In the genomic region with DNA sequence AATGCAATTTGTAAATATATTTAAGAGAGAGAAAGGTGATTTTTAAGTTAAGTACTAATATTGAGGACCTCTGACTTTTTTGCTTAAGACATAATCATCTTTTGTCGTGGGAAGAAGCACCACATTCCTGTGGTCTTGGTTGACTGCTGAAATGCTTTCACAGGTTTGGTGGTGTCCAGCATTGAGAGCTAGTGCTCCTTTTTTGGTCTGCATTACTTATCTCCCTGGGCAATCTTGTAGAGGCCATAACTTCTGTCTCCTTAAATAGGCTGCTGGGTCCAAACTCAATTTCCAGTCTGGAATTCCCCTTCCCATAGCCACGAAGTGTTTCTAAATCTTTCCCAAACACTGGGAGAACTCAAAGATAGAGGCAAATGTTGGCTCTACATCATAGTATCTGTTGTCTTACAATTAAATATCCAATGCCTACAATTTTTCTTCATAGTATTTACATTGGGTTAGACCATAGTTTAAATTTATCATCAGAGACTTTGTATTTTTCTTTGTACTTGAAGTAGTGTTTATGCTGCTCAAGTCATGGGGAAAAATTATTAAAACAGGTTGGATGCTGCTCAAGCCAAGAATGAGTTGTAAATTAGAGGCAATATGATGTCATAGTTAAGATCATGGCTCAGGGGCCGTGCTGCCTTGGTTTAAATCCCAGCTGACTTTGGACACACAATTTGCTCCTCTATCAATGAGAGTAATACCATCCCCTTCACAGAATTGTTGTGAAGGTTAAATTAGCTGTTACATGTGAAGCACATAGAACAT, we compare ENCODE assay signal across 15 cellular contexts.
DNase-seq lines count a peak whose midpoint lies in the region; ATAC-seq and TF ChIP-seq lines count a peak whose summit lies in the region.
"Had no signal": no experiment of that assay in that cellular context is flagged by ENCODE, and none has a peak within 500 bp of the region (broad histone marks: within the 10 kb centered on the region; RNA-seq: fewer than 3 reads in every experiment).

No MANE protein-coding gene starts in this region.

- peak; percentile 50 for ATAC-seq in sciatic nerve
- no peak for ATAC-seq in HG03280 (IDR thresholded peaks at IDR 0.05; ENCODE audit: unreplicated experiment)
- no peak for ATAC-seq in CD8-positive, alpha-beta T cell
- ATAC-seq: psoas muscle; stimulated activated naive CD8-positive, alpha-beta T cell treated with anti-CD3 and anti-CD28 coated beads, Interleukin-15, amount 100 ng/mL, for 72 hours had no signal

- CTCF ChIA-PET in CD8-positive, alpha-beta T cell (lab: Charles Lee), result no interaction called here

- no peak overlapping the region for H3K4me3 Mint-ChIP-seq in CD8-positive, alpha-beta T cell
- H3K4me3 Mint-ChIP-seq: activated naive CD4-positive, alpha-beta T cell treated with anti-CD3 and anti-CD28 coated beads, Interleukin-2, amount 50 U/mL, for 24 hours; CD4-positive, alpha-beta T cell; stimulated activated naive CD8-positive, alpha-beta T cell treated with anti-CD3 and anti-CD28 coated beads, Interleukin-15, amount 100 ng/mL, for 72 hours had no signal

- H3K4me3 ChIP-seq in fibroblast of pulmonary artery (replicated peaks; ENCODE audit: low read depth, low read length), result no peak overlapping the region
- no peak overlapping the region for H3K4me3 ChIP-seq in CD8-positive, alpha-beta T cell (ENCODE audit: low read depth, low read length)
- H3K4me3 ChIP-seq: psoas muscle had no signal

- POLR2A ChIA-PET in CD8-positive, alpha-beta T cell (lab: Charles Lee), result no interaction called here

- no peaks in the 10 kb centered on the region for H3K4me1 ChIP-seq in CD8-positive, alpha-beta T cell (ENCODE audit: insufficient read depth, low read length)
- H3K4me1 ChIP-seq: psoas muscle had no signal

- H3K27ac Mint-ChIP-seq in CD8-positive, alpha-beta T cell, result no peak overlapping the region
- H3K27ac Mint-ChIP-seq: activated naive CD4-positive, alpha-beta T cell treated with anti-CD3 and anti-CD28 coated beads, Interleukin-2, amount 50 U/mL, for 24 hours; CD4-positive, alpha-beta T cell; stimulated activated naive CD8-positive, alpha-beta T cell treated with anti-CD3 and anti-CD28 coated beads, Interleukin-15, amount 100 ng/mL, for 72 hours had no signal

- no peak overlapping the region for H3K27ac ChIP-seq in CD8-positive, alpha-beta T cell (ENCODE audit: low read depth, low read length)
- H3K27ac ChIP-seq: psoas muscle, RWPE1 had no signal

- H3K9me3 ChIP-seq in CD8-positive, alpha-beta T cell (ENCODE audit: low read length), result no peaks in the 10 kb centered on the region
- H3K9me3 ChIP-seq: psoas muscle had no signal

- no peak for TF ChIP-seq CTCF in fibroblast of pulmonary artery (IDR thresholded peaks at IDR 0.05; ENCODE audit: low read length, missing control alignments)
- TF ChIP-seq CTCF in CD8-positive, alpha-beta T cell (IDR thresholded peaks at IDR 0.05), result no peak

- no peaks in the 10 kb centered on the region for H3K27me3 ChIP-seq in CD8-positive, alpha-beta T cell (ENCODE audit: insufficient read depth, low read length)

- H3K4me1 Mint-ChIP-seq in CD8-positive, alpha-beta T cell (ENCODE audit: low read depth), result no peaks in the 10 kb centered on the region
- H3K4me1 Mint-ChIP-seq: activated naive CD4-positive, alpha-beta T cell treated with anti-CD3 and anti-CD28 coated beads, Interleukin-2, amount 50 U/mL, for 24 hours; stimulated activated naive CD8-positive, alpha-beta T cell treated with anti-CD3 and anti-CD28 coated beads, Interleukin-15, amount 100 ng/mL, for 72 hours had no signal

- H3K9me3 Mint-ChIP-seq in CD8-positive, alpha-beta T cell, result peaks cover 6% of the 10 kb centered on the region
- H3K9me3 Mint-ChIP-seq: CD4-positive, alpha-beta T cell had no signal

- intact Hi-C loops in sciatic nerve (cut with DNase I), result no loop called here
- intact Hi-C loops in CD8-positive, alpha-beta T cell (cut with DNase I, micrococcal nuclease), result no loop called here

- no peaks in the 10 kb centered on the region for H3K36me3 ChIP-seq in CD8-positive, alpha-beta T cell (ENCODE audit: insufficient read depth, low read length)

- H3K36me3 Mint-ChIP-seq in CD8-positive, alpha-beta T cell, result no peaks in the 10 kb centered on the region
- H3K36me3 Mint-ChIP-seq: activated naive CD4-positive, alpha-beta T cell treated with anti-CD3 and anti-CD28 coated beads, Interleukin-2, amount 50 U/mL, for 24 hours had no signal

- DNase-seq in GM03348 (ENCODE audit: low spot score) (peak; percentile 67), SK-N-DZ (ENCODE audit: low spot score) (peak; percentile 0), fibroblast of pulmonary artery (ENCODE audit: low read depth) (peak; percentile 73), sciatic nerve (ENCODE audit: low spot score) (no peak), HuH-7.5 (ENCODE audit: low spot score) (no peak), SKM-1 (lab: John Stamatoyannopoulos, UW; ENCODE audit: unreplicated experiment) (no peak)
- DNase-seq in CD8-positive, alpha-beta T cell, result no peak
- DNase-seq: CD4-positive, alpha-beta T cell; effector CD4-positive, alpha-beta T cell; NCI-H524; psoas muscle; stimulated activated naive CD8-positive, alpha-beta T cell treated with anti-CD3 and anti-CD28 coated beads, Interleukin-15, amount 100 ng/mL, for 72 hours had no signal

- no peaks in the 10 kb centered on the region for H3K27me3 Mint-ChIP-seq in CD8-positive, alpha-beta T cell (ENCODE audit: low read depth)
- H3K27me3 Mint-ChIP-seq: CD4-positive, alpha-beta T cell; stimulated activated naive CD8-positive, alpha-beta T cell treated with anti-CD3 and anti-CD28 coated beads, Interleukin-15, amount 100 ng/mL, for 72 hours had no signal

Comparison
In these comparisons a context has a peak if more than half of its experiments do, and no peak if none do; other contexts are left out.
1. DNase-seq: peak in GM03348 (single experiment), SK-N-DZ (single experiment) and fibroblast of pulmonary artery (single experiment); none in sciatic nerve (single experiment), HuH-7.5 (single experiment), SKM-1 (single experiment) and CD8-positive, alpha-beta T cell (0 of 7).